ENCODE assay signal across 8 cellular contexts in genomic region chr9:98775831-98776441, GRCh38. TPM values are rescaled to one million over a fixed set of nuclear protein-coding genes. Genes with fewer than 3 reads are reported as not detected.
DNase-seq lines count a peak whose midpoint lies in the region; ATAC-seq, FAIRE-seq and TF ChIP-seq lines count a peak whose summit lies in the region.

No MANE protein-coding gene starts in this region.

- no peak overlapping the region for H3K23ac ChIP-seq in H9 (ENCODE audit: insufficient read length, low read depth, low read length)

- peak; percentile 42 for DNase-seq in DMS 273 treated with DMSO at 0.1 percent for 48 hours (lab: John Stamatoyannopoulos, UW)
- DNase-seq in H9: peak; percentile 71
- peak; percentile 28 to 44 for DNase-seq in NOMO-1 (lab: John Stamatoyannopoulos, UW; ENCODE audit: unreplicated experiment in 2 of 2)
- DNase-seq in brain microvascular endothelial cell: peak; percentile 62
- peak; percentile 54 for DNase-seq in keratinocyte (ENCODE audit: low read depth, low spot score)
- DNase-seq in stromal cell of bone marrow (ENCODE audit: low read depth): peak; percentile 37
- no peak for DNase-seq in activated CD4-positive, CD25-positive, alpha-beta regulatory T cell (lab: John Stamatoyannopoulos, UW)

- no peak overlapping the region for H2BK120ac ChIP-seq in H9 (ENCODE audit: low read depth, low read length, poor library complexity, severe bottlenecking)

- no peak overlapping the region for H3K27ac Mint-ChIP-seq in H9

- H2BK12ac ChIP-seq in H9 (ENCODE audit: insufficient read length, low read depth, low read length): no peak overlapping the region

- no peak overlapping the region for H3K18ac ChIP-seq in H9 (ENCODE audit: insufficient read length, low read depth, low read length)

- H4K91ac ChIP-seq in H9 (ENCODE audit: insufficient read length, low read depth, low read length): no peak overlapping the region

- H3K9ac ChIP-seq in H9 (ENCODE audit: extremely low read depth, insufficient read length, low read length) (no peak overlapping the region), keratinocyte (ENCODE audit: control insufficient read depth, extremely low read depth, insufficient read depth, low read length) (no peak overlapping the region)

- peak; percentile 84 for FAIRE-seq in keratinocyte (lab: Jason Lieb, UNC)

- H3K56ac ChIP-seq in H9 (ENCODE audit: insufficient read length, low read depth, low read length): no peak overlapping the region

- peaks cover 22 to 58% (median 46%) of the 10 kb centered on the region in 3 experiments for H3K36me3 Mint-ChIP-seq in H9 (ENCODE audit: insufficient read depth in 1 of 3, low read depth in 3 of 3)

- no peak for ATAC-seq in GM21717 (IDR thresholded peaks at IDR 0.05; ENCODE audit: unreplicated experiment)

- in situ Hi-C loops in brain microvascular endothelial cell (cut with HindIII; ENCODE audit: low pct_ligation_motif_present, low sequenced_read_pairs): no loop called here

- no peak overlapping the region for H3K4ac ChIP-seq in H9 (ENCODE audit: low read depth, low read length)

- no peak overlapping the region for H2BK15ac ChIP-seq in H9 (ENCODE audit: low read depth, low read length)

- H2AFZ ChIP-seq in H9 (ENCODE audit: low read length): no peak overlapping the region
- no peak overlapping the region for H2AFZ ChIP-seq in keratinocyte (ENCODE audit: control insufficient read depth, low read length)

- no peaks in the 10 kb centered on the region for H3K4me1 ChIP-seq in H9 (ENCODE audit: insufficient read depth, low read length)
- no peaks in the 10 kb centered on the region for H3K4me1 ChIP-seq in keratinocyte (ENCODE audit: control insufficient read depth, extremely low read depth, insufficient read depth, low read length)

- H4K20me1 ChIP-seq in H9 (ENCODE audit: control insufficient read depth, insufficient read depth, insufficient read length) (no peaks in the 10 kb centered on the region), keratinocyte (ENCODE audit: control insufficient read depth, extremely low read depth, insufficient read depth, low read length) (no peaks in the 10 kb centered on the region)

- H3K9me3 ChIP-seq in H9 (ENCODE audit: control insufficient read depth, low read depth, low read length) (no peaks in the 10 kb centered on the region), keratinocyte (ENCODE audit: control insufficient read depth, low read depth, low read length) (no peaks in the 10 kb centered on the region)

- H3K14ac ChIP-seq in H9 (ENCODE audit: insufficient read depth, low read length): no peak overlapping the region

- no peak overlapping the region for H4K8ac ChIP-seq in H9 (replicated peaks; ENCODE audit: insufficient read length, low read depth, low read length)

- H3K27me3 ChIP-seq in H9 (ENCODE audit: insufficient read depth, low read length) (no peaks in the 10 kb centered on the region), brain microvascular endothelial cell (replicated peaks) (no peaks in the 10 kb centered on the region), keratinocyte (ENCODE audit: control insufficient read depth, extremely low read depth, insufficient read depth, low read length) (no peaks in the 10 kb centered on the region)

- H3K27ac ChIP-seq in H9 (ENCODE audit: insufficient read length, low read depth, low read length) (no peak overlapping the region), brain microvascular endothelial cell (no peak overlapping the region), keratinocyte (ENCODE audit: control insufficient read depth, insufficient read depth, low read length) (no peak overlapping the region)

- H3K23me2 ChIP-seq in H9 (ENCODE audit: insufficient read length, low read depth, low read length, poor library complexity, severe bottlenecking): no peaks in the 10 kb centered on the region

- H3K27me3 Mint-ChIP-seq in H9 (ENCODE audit: low read depth): no peaks in the 10 kb centered on the region

- H2BK20ac ChIP-seq in H9 (ENCODE audit: low read depth, low read length, poor library complexity, severe bottlenecking): no peak overlapping the region

- dilution Hi-C loops in keratinocyte (cut with MboI; ENCODE audit: extremely low pct_ligation_motif_present, low sequenced_read_pairs): no loop called here

- H2BK5ac ChIP-seq in H9 (ENCODE audit: insufficient read length, low read length): no peak overlapping the region

- no CpG with 5 or more reads among the region's 8 CpGs for WGBS in H9 (ENCODE audit: extremely low coverage, insufficient read length, low lambda C conversion rate)

- no peak overlapping the region for H3T11ph ChIP-seq in H9 (ENCODE audit: low read length)

- no peak overlapping the region for H4K5ac ChIP-seq in H9 (ENCODE audit: insufficient read length, low read depth, low read length)

- H3K36me3 ChIP-seq in brain microvascular endothelial cell (replicated peaks) (peaks cover 5% of the 10 kb centered on the region), keratinocyte (ENCODE audit: control insufficient read depth in 2 of 2, extremely low read depth in 1 of 2, insufficient read depth in 2 of 2, low read length in 2 of 2) (peaks cover 15 to 16% of the 10 kb centered on the region in 2 experiments)

- H3K79me2 ChIP-seq in H9 (ENCODE audit: insufficient read depth, low read length) (no peaks in the 10 kb centered on the region), keratinocyte (ENCODE audit: control insufficient read depth, insufficient read depth, low read length) (no peaks in the 10 kb centered on the region)

- no peak overlapping the region for H3K4me3 ChIP-seq in brain microvascular endothelial cell (ENCODE audit: low read depth, low read length)
- H3K4me3 ChIP-seq in keratinocyte (ENCODE audit: control insufficient read depth in 2 of 3, extremely low read depth in 1 of 3, insufficient read depth in 2 of 3, low read depth in 1 of 3, low read length in 3 of 3): no peak overlapping the region

- H3K4me1 Mint-ChIP-seq in H9: no peaks in the 10 kb centered on the region; a peak in 1 of 4 replicates

- TF ChIP-seq CTCF in H9 (conservative IDR thresholded peaks at IDR 0.05): peak; percentile 85
- peak; percentile 92 for TF ChIP-seq CTCF in brain microvascular endothelial cell (IDR thresholded peaks at IDR 0.05; ENCODE audit: low read depth, low read length, missing control alignments)
- TF ChIP-seq CTCF in keratinocyte (optimal IDR thresholded peaks at IDR 0.05 in 1 of 3, IDR thresholded peaks at IDR 0.05 in 1 of 3, conservative IDR thresholded peaks at IDR 0.05 in 1 of 3; ENCODE audit: extremely low read depth in 1 of 3, insufficient read depth in 2 of 3, low read length in 3 of 3): peak; percentile 59 to 67 (median 66)

- no peaks in the 10 kb centered on the region; a peak in 1 of 5 replicates for H3K9me3 Mint-ChIP-seq in H9

- no peak overlapping the region for H2AK5ac ChIP-seq in H9 (ENCODE audit: insufficient read length, low read length)

- H3K4me3 Mint-ChIP-seq in H9: no peak overlapping the region

- H3K4me2 ChIP-seq in H9 (ENCODE audit: insufficient read depth, insufficient read length, low read length): no peak overlapping the region
- no peak overlapping the region for H3K4me2 ChIP-seq in keratinocyte (ENCODE audit: control insufficient read depth, extremely low read depth, insufficient read depth, low read depth, low read length)

- H3K9me1 ChIP-seq in keratinocyte (ENCODE audit: control insufficient read depth, extremely low read depth, insufficient read depth, low read length): no peaks in the 10 kb centered on the region

- H3K79me1 ChIP-seq in H9 (ENCODE audit: insufficient read depth, low read depth, low read length, poor library complexity, severe bottlenecking): no peaks in the 10 kb centered on the region

RNA-seq across cellular contexts. Expression of gene ANKS6, which starts 20.4 kb away (rescaled TPM):
- total RNA-seq in H9 (2021): 44.5 and 46.3 TPM in 2 replicates
- polyA plus RNA-seq in keratinocyte: 11.5 to 14.4 TPM (median 13.5 TPM) in 3 replicates
- polyA plus RNA-seq in keratinocyte (2011; ENCODE audit: low read depth): 10.0 TPM
- polyA plus RNA-seq in keratinocyte (2011; cell fraction: cytosol; rRNA removed): 9.6 and 11.6 TPM in 2 replicates
- polyA plus RNA-seq in keratinocyte (2011; cell fraction: nucleus; rRNA removed): 21.0 and 23.5 TPM in 2 replicates
- polyA plus RNA-seq in keratinocyte (2012; ENCODE audit: low replicate concordance): 11.2 and 18.3 TPM in 2 replicates
- 10.9 to 16.3 TPM (median 16.3 TPM) in 3 replicates for polyA minus RNA-seq in keratinocyte
- polyA minus RNA-seq in keratinocyte (2011; cell fraction: cytosol; rRNA and poly(A)+ RNA removed): 14.6 TPM
- 8.4 and 12.4 TPM in 2 replicates for polyA minus RNA-seq in keratinocyte (2011; cell fraction: nucleus; rRNA and poly(A)+ RNA removed)

RNA-seq across cellular contexts. Expression of gene GALNT12, which starts 31.5 kb away (rescaled TPM):
- 18.0 and 18.5 TPM in 2 replicates for total RNA-seq in H9 (2021)
- polyA plus RNA-seq in keratinocyte: 1.1 to 1.8 TPM (median 1.2 TPM) in 3 replicates
- 0.60 TPM for polyA plus RNA-seq in keratinocyte (2011; ENCODE audit: low read depth)
- 0.44 and 0.74 TPM in 2 replicates for polyA plus RNA-seq in keratinocyte (2011; cell fraction: cytosol; rRNA removed)
- 1.5 and 1.6 TPM in 2 replicates for polyA plus RNA-seq in keratinocyte (2011; cell fraction: nucleus; rRNA removed)
- 0.21 and 1.3 TPM in 2 replicates for polyA plus RNA-seq in keratinocyte (2012; ENCODE audit: low replicate concordance)
- 0.49 to 1.4 TPM (median 1.0 TPM) in 3 replicates for polyA minus RNA-seq in keratinocyte
- 0.96 TPM for polyA minus RNA-seq in keratinocyte (2011; cell fraction: cytosol; rRNA and poly(A)+ RNA removed)
- 1.2 and 1.5 TPM in 2 replicates for polyA minus RNA-seq in keratinocyte (2011; cell fraction: nucleus; rRNA and poly(A)+ RNA removed)

Comparison
In these comparisons a context has a peak if more than half of its experiments do, and no peak if none do; other contexts are left out.
1. DNase-seq: peak in DMS 273 treated with DMSO at 0.1 percent for 48 hours (single experiment), H9 (single experiment), NOMO-1 (2 of 2), brain microvascular endothelial cell (single experiment), keratinocyte (single experiment) and stromal cell of bone marrow (single experiment); none in activated CD4-positive, CD25-positive, alpha-beta regulatory T cell (0 of 4).
2. Peak in every context shown above with its lines, with median percentiles within 50 percentile points of each other: CTCF ChIP-seq.